ENCODE assay signal across 8 cellular contexts in genomic region chr15:41283653-41284424, GRCh38. TPM values are rescaled to one million over a fixed set of nuclear protein-coding genes. Genes with fewer than 3 reads are reported as not detected.
DNase-seq lines count a peak whose midpoint lies in the region; ATAC-seq and TF ChIP-seq lines count a peak whose summit lies in the region.

No MANE protein-coding gene starts in this region.

- no peaks in the 10 kb centered on the region for H3K9me3 Mint-ChIP-seq in dendritic cell treated with granulocyte-macrophage colony-stimulating factor and Interleukin-4, amounts not matched to agents 40 ng/mL and 50 ng/mL, for 4 days

- peaks cover 73% of the 10 kb centered on the region for H3K36me3 Mint-ChIP-seq in dendritic cell treated with granulocyte-macrophage colony-stimulating factor and Interleukin-4, amounts not matched to agents 40 ng/mL and 50 ng/mL, for 4 days (ENCODE audit: low read depth)

- H3K27ac Mint-ChIP-seq in dendritic cell treated with granulocyte-macrophage colony-stimulating factor and Interleukin-4, amounts not matched to agents 40 ng/mL and 50 ng/mL, for 4 days: peak overlapping the region; percentile 97

- intact Hi-C loops in dendritic cell treated with granulocyte-macrophage colony-stimulating factor and Interleukin-4, amounts not matched to agents 40 ng/mL and 50 ng/mL, for 4 days (cut with micrococcal nuclease): loop anchor here (2.0 to 10.0 kb wide), 2 partner anchors 53 to 121 kb away; partner anchors contain the start of genes CHP1, EXD1 and NDUFAF1

- peak overlapping the region; percentile 97 for H3K27ac ChIP-seq in C4-2B

- H3K4me1 Mint-ChIP-seq in dendritic cell treated with granulocyte-macrophage colony-stimulating factor and Interleukin-4, amounts not matched to agents 40 ng/mL and 50 ng/mL, for 4 days (ENCODE audit: low read depth): peaks cover 28% of the 10 kb centered on the region

- DNase-seq in NCI-H69 (lab: John Stamatoyannopoulos, UW): peak; percentile 100
- peak; percentile 97 for DNase-seq in activated CD4-positive, alpha-beta T cell treated with anti-CD3 and anti-CD28 coated beads, Interleukin-2, amount 50 U/mL, for 1 hour
- peak; percentile 99 for DNase-seq in left lobe of liver (ENCODE audit: low spot score)
- DNase-seq in stimulated activated CD4-positive, alpha-beta T cell treated with anti-CD3 and anti-CD28 coated beads, Interleukin-2, amount 100 ng/mL, for 24 hours: peak; percentile 98 to 99

- no peak for TF ChIP-seq CTCF in C4-2B (conservative IDR thresholded peaks at IDR 0.05)

- H3K4me3 Mint-ChIP-seq in dendritic cell treated with granulocyte-macrophage colony-stimulating factor and Interleukin-4, amounts not matched to agents 40 ng/mL and 50 ng/mL, for 4 days: peak overlapping the region; percentile 92

- no peaks in the 10 kb centered on the region for H3K27me3 Mint-ChIP-seq in dendritic cell treated with granulocyte-macrophage colony-stimulating factor and Interleukin-4, amounts not matched to agents 40 ng/mL and 50 ng/mL, for 4 days

- ATAC-seq in GM19372 (IDR thresholded peaks at IDR 0.05; ENCODE audit: low read depth, unreplicated experiment) (peak; percentile 96), HG03521 (IDR thresholded peaks at IDR 0.05; ENCODE audit: unreplicated experiment) (peak; percentile 94), left lobe of liver (peak; percentile 94)

RNA-seq across cellular contexts. Expression of gene OIP5, which starts 48.6 kb away (rescaled TPM):
- total RNA-seq in left lobe of liver: 0.38 TPM

RNA-seq across cellular contexts. Expression of gene NUSAP1, which starts 48.8 kb away (rescaled TPM):
- total RNA-seq in left lobe of liver: 3.3 TPM

RNA-seq across cellular contexts. Expression of gene CHP1, which starts 52.8 kb away (rescaled TPM):
- total RNA-seq in left lobe of liver: 176 TPM

RNA-seq across cellular contexts. Expression of gene EXD1, which starts 53.3 kb away (rescaled TPM):
- total RNA-seq in left lobe of liver: not detected

Comparison
In these comparisons a context has a peak if more than half of its experiments do, and no peak if none do; other contexts are left out.
1. Peak in every context shown above with its lines: DNase-seq, ATAC-seq and H3K27ac ChIP-seq.